ENCODE assay signal across 9 cellular contexts in genomic region chr12:103495783-103496456, GRCh38. TPM values are rescaled to one million over a fixed set of nuclear protein-coding genes. Genes with fewer than 3 reads are reported as not detected.
DNase-seq lines count a peak whose midpoint lies in the region; ATAC-seq, FAIRE-seq and TF ChIP-seq lines count a peak whose summit lies in the region.
"Had no signal": no experiment of that assay in that cellular context is flagged by ENCODE, and none has a peak within 500 bp of the region (broad histone marks: within the 10 kb centered on the region; RNA-seq: fewer than 3 reads in every experiment).

Gene C12orf42 (minus strand): TSS chr12:103495968. CDS start chr12:103478426, 17,542 bp downstream.

- no peak within 1 kb of the TSS for H4K5ac ChIP-seq in H9 (ENCODE audit: insufficient read length, low read depth, low read length)

- H3K4me1 ChIP-seq in H9 (ENCODE audit: insufficient read depth, low read length): no peaks in the 10 kb centered on the region; the same call in 1 of the 2 replicates
- peaks cover 5 to 9% of the 10 kb centered on the region in 2 donors for H3K4me1 ChIP-seq in esophagus (ENCODE audit: control insufficient read depth in 2 of 2, insufficient read depth in 2 of 2, low read length in 1 of 2)
- peaks cover 5% of the 10 kb centered on the region for H3K4me1 ChIP-seq in muscle layer of colon (ENCODE audit: insufficient read depth, low read length)
- peaks cover 0 to 12% (median 9%) of the 10 kb centered on the region in 4 donors for H3K4me1 ChIP-seq in transverse colon

- H3K4me3 ChIP-seq in NB4 (ENCODE audit: low read depth, low read length) (no peak within 1 kb of the TSS), esophagus (ENCODE audit: low read depth in 1 of 2, low read length in 2 of 2) (peak within 1 kb of the TSS; percentile 10 to 45), muscle layer of colon (ENCODE audit: low read depth in 1 of 2, low read length in 2 of 2) (peak within 1 kb of the TSS; percentile 29 to 39), transverse colon (peak within 1 kb of the TSS; percentile 19 to 41 (median 32))
- H3K4me3 ChIP-seq: body of pancreas had no signal

- no peaks in the 10 kb centered on the region for H3K79me2 ChIP-seq in H9 (ENCODE audit: insufficient read depth, low read length)

- no peak within 1 kb of the TSS for H4K8ac ChIP-seq in H9 (replicated peaks; ENCODE audit: insufficient read length, low read depth, low read length)

- H3K18ac ChIP-seq in H9 (ENCODE audit: insufficient read length, low read depth, low read length): no peak within 1 kb of the TSS

- WGBS in H9 (ENCODE audit: extremely low coverage, insufficient read length, low lambda C conversion rate): no CpG with 5 or more reads among the region's 35 CpGs
- 2 to 3% methylated on average over 35 of the region's 35 CpGs for WGBS in esophagus, 2 donors
- WGBS in transverse colon (ENCODE audit: low coverage in 1 of 2), 2 donors: 10% methylated on average over 16 of the region's 35 CpGs; no CpG with 5 or more reads in 1 of the 2 donors

- H3K9me3 ChIP-seq in H9 (ENCODE audit: control insufficient read depth, low read depth, low read length) (no peaks in the 10 kb centered on the region), esophagus (ENCODE audit: control insufficient read depth in 2 of 2, insufficient read depth in 1 of 2, low read depth in 1 of 2, low read length in 1 of 2) (no peaks in the 10 kb centered on the region), muscle layer of colon (ENCODE audit: low read length) (no peaks in the 10 kb centered on the region), transverse colon (no peaks in the 10 kb centered on the region)
- H3K9me3 ChIP-seq: body of pancreas had no signal

- no peak within 1 kb of the TSS for H3T11ph ChIP-seq in H9 (ENCODE audit: low read length)

- POLR2A ChIA-PET in WTC11 (lab: Charles Lee): interaction anchor here (0.6 kb wide), 1 partner anchor 69 kb away, joined by 5 read pairs; no protein-coding TSS in a partner anchor

- DNase-seq in H9: peak; percentile 73
- no peak for DNase-seq in NB4 (ENCODE audit: low read depth)
- peak; percentile 50 for DNase-seq in WTC11 (ENCODE audit: low spot score)
- peak; percentile 21 for DNase-seq in transverse colon
- DNase-seq in RCC 7860 (ENCODE audit: low spot score): no peak

- H3K36me3 ChIP-seq in esophagus (ENCODE audit: control insufficient read depth in 2 of 2, insufficient read depth in 2 of 2, low read length in 1 of 2) (no peaks in the 10 kb centered on the region), muscle layer of colon (ENCODE audit: insufficient read depth, low read length) (no peaks in the 10 kb centered on the region), transverse colon (no peaks in the 10 kb centered on the region)

- no peaks in the 10 kb centered on the region for H3K79me1 ChIP-seq in H9 (ENCODE audit: insufficient read depth, low read depth, low read length, poor library complexity, severe bottlenecking)

- no peak within 1 kb of the TSS for H2BK12ac ChIP-seq in H9 (ENCODE audit: insufficient read length, low read depth, low read length)

- no peak within 1 kb of the TSS for H3K56ac ChIP-seq in H9 (ENCODE audit: insufficient read length, low read depth, low read length)

- H2BK120ac ChIP-seq in H9 (ENCODE audit: low read depth, low read length, poor library complexity, severe bottlenecking): no peak within 1 kb of the TSS

- H3K23me2 ChIP-seq in H9 (ENCODE audit: insufficient read length, low read depth, low read length, poor library complexity, severe bottlenecking): peaks cover 6% of the 10 kb centered on the region

- TF ChIP-seq POLR2A in NB4 (IDR thresholded peaks at IDR 0.05; ENCODE audit: extremely low read depth, insufficient read length): no peak
- TF ChIP-seq POLR2A in transverse colon (IDR thresholded peaks at IDR 0.05): no peak

- H3K9me3 Mint-ChIP-seq in H9 (no peaks in the 10 kb centered on the region; a peak in 2 of 5 replicates), WTC11 (peaks cover 11% of the 10 kb centered on the region)

- no peaks in the 10 kb centered on the region for H3K27me3 ChIP-seq in H9 (ENCODE audit: insufficient read depth, low read length)
- H3K27me3 ChIP-seq in esophagus (ENCODE audit: control insufficient read depth in 1 of 2, insufficient read depth in 2 of 2, low read length in 2 of 2): peaks cover 0 to 4% of the 10 kb centered on the region in 2 donors
- peaks cover 6 to 33% of the 10 kb centered on the region in 2 donors for H3K27me3 ChIP-seq in muscle layer of colon (ENCODE audit: control insufficient read depth in 1 of 2, insufficient read depth in 2 of 2, low read length in 2 of 2)
- peaks cover 42% of the 10 kb centered on the region for H3K27me3 ChIP-seq in transverse colon

- H3K4ac ChIP-seq in H9 (ENCODE audit: low read depth, low read length): no peak within 1 kb of the TSS

- peak; percentile 55 for ATAC-seq in WTC11
- ATAC-seq: body of pancreas had no signal

- TF ChIP-seq CTCF in GM12873 (IDR thresholded peaks at IDR 0.05; ENCODE audit: insufficient read depth, low read depth, low read length, missing control alignments): peak; percentile 71
- peak; percentile 49; the same call in 2 of the 3 replicates for TF ChIP-seq CTCF in H9 (conservative IDR thresholded peaks at IDR 0.05)
- peak; percentile 37 for TF ChIP-seq CTCF in NB4 (IDR thresholded peaks at IDR 0.05; ENCODE audit: low read depth, low read length)
- no peak for TF ChIP-seq CTCF in WTC11 (IDR thresholded peaks at IDR 0.05)
- TF ChIP-seq CTCF in transverse colon (IDR thresholded peaks at IDR 0.05): peak in 1 of 5 experiments; percentile 15

- H2BK5ac ChIP-seq in H9 (ENCODE audit: insufficient read length, low read length): no peak within 1 kb of the TSS

- H3K4me2 ChIP-seq in H9 (ENCODE audit: insufficient read depth, insufficient read length, low read length): peak within 1 kb of the TSS; percentile 78

- H4K20me1 ChIP-seq in H9 (ENCODE audit: control insufficient read depth, insufficient read depth, insufficient read length): no peaks in the 10 kb centered on the region

- H3K27ac ChIP-seq in H9 (ENCODE audit: insufficient read length, low read depth, low read length): no peak within 1 kb of the TSS
- H3K27ac ChIP-seq in esophagus (ENCODE audit: low read depth in 2 of 2, low read length in 1 of 2): no peak within 1 kb of the TSS
- H3K27ac ChIP-seq in muscle layer of colon (ENCODE audit: low read depth, low read length): no peak within 1 kb of the TSS
- no peak within 1 kb of the TSS for H3K27ac ChIP-seq in transverse colon
- H3K27ac ChIP-seq: body of pancreas had no signal

- H2AK5ac ChIP-seq in H9 (ENCODE audit: insufficient read length, low read length): no peak within 1 kb of the TSS

- peak within 1 kb of the TSS; percentile 69 to 91 for H3K4me3 Mint-ChIP-seq in H9
- H3K4me3 Mint-ChIP-seq in WTC11: peak within 1 kb of the TSS; percentile 84

- intact Hi-C loops in transverse colon (cut with DNase I; ENCODE audit: low total_unique reads): no loop called here

- in situ Hi-C loops in transverse colon (cut with MboI; ENCODE audit: low pct_ligation_motif_present in 1 of 4, low pct_unique_long_range_greater_than_20kb in 1 of 4, low sequenced_read_pairs in 3 of 4): no loop called here

- H3K27ac Mint-ChIP-seq in H9 (no peak within 1 kb of the TSS; a peak in 1 of 7 replicates), WTC11 (no peak within 1 kb of the TSS)

- H3K14ac ChIP-seq in H9 (ENCODE audit: insufficient read depth, low read length): no peak within 1 kb of the TSS

- no peak for FAIRE-seq in RCC 7860 (lab: Jason Lieb, UNC)

- H4K91ac ChIP-seq in H9 (ENCODE audit: insufficient read length, low read depth, low read length): no peak within 1 kb of the TSS

- H3K27me3 Mint-ChIP-seq in H9 (ENCODE audit: low read depth) (peaks cover 51% of the 10 kb centered on the region), WTC11 (ENCODE audit: low read depth) (peaks cover 24% of the 10 kb centered on the region)

- no peak within 1 kb of the TSS for H3K23ac ChIP-seq in H9 (ENCODE audit: insufficient read length, low read depth, low read length)

- no peak within 1 kb of the TSS for H2BK20ac ChIP-seq in H9 (ENCODE audit: low read depth, low read length, poor library complexity, severe bottlenecking)

- H3K36me3 Mint-ChIP-seq in H9 (ENCODE audit: insufficient read depth in 1 of 3, low read depth in 3 of 3) (no peaks in the 10 kb centered on the region; a peak in 2 of 7 replicates), WTC11 (no peaks in the 10 kb centered on the region)

- H3K9ac ChIP-seq in H9 (ENCODE audit: extremely low read depth, insufficient read length, low read length) (no peak within 1 kb of the TSS), muscle layer of colon (ENCODE audit: low read length) (no peak within 1 kb of the TSS)

- H2BK15ac ChIP-seq in H9 (ENCODE audit: low read depth, low read length): no peak within 1 kb of the TSS

- H2AFZ ChIP-seq in H9 (ENCODE audit: low read length): peak within 1 kb of the TSS; percentile 82

- TF ChIP-seq EP300 in transverse colon (IDR thresholded peaks at IDR 0.05; ENCODE audit: low read depth): no peak

- CTCF ChIA-PET in WTC11 (lab: Charles Lee): interaction anchor here (0.6 to 1.7 kb wide), 4 partner anchors 61 to 685 kb away, joined by 3 to 4 read pairs (median 4); no protein-coding TSS in a partner anchor

- peaks cover 27% of the 10 kb centered on the region in 2 experiments for H3K4me1 Mint-ChIP-seq in H9
- peaks cover 20% of the 10 kb centered on the region for H3K4me1 Mint-ChIP-seq in WTC11

TF ChIP-seq in WTC11, 78 proteins besides CTCF, POLR2A, EP300 and RAD21 (continues in another document):
- no peak for TF ChIP-seq MXD4 (CRISPR knock-in tag; IDR thresholded peaks at IDR 0.05; ENCODE audit: borderline replicate concordance)
- no peak for TF ChIP-seq ELF4 (CRISPR knock-in tag; IDR thresholded peaks at IDR 0.05; ENCODE audit: low read depth)
- no peak for TF ChIP-seq PRRX2 (CRISPR knock-in tag; IDR thresholded peaks at IDR 0.05)
- no peak for TF ChIP-seq IRF1 (CRISPR knock-in tag; IDR thresholded peaks at IDR 0.05)

RNA-seq across cellular contexts. Expression of gene C12orf42, which starts in this region (rescaled TPM):
- total RNA-seq in H9 (2021) (not detected in 2 replicates), WTC11 (2021) (0.25 to 0.37 TPM (median 0.32 TPM) in 3 replicates), transverse colon (10 to 100 TPM in 1 of 4 donors, under 1 TPM in 1, not detected in 2; 0.79 to 43.4 TPM)
- polyA plus RNA-seq in esophagus: not detected
- total RNA-seq: body of pancreas had no signal

Comparison
In these comparisons a context has a peak if more than half of its experiments do, and no peak if none do; other contexts are left out.
1. Peak in DNase-seq and H3K4me2 ChIP-seq in H9; RNA of the gene not detected or under 1 TPM.
2. Peak in DNase-seq and ATAC-seq in WTC11; RNA of the gene not detected or under 1 TPM.